ENCODE assay signal across 24 cellular contexts in the genomic region with DNA sequence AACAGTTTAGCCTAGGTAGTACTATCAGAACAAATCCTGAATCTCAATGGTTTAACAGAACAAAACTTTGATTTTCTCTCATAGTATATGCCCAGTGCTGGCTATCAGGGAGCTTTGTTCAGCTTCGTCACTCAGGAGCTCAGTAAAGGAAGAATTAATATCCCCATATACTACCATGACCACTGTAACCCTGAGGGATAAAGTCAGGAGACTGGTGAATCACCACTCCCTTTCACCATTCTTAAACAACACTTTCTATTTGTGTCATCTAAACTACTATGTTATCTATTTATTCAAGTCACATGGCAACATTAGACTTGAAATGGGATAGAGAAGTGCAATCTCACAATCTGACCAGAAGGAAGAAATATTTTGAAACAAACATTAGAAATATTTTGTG.
"Had no signal": no experiment of that assay in that cellular context is flagged by ENCODE, and none has a peak within 500 bp of the region (broad histone marks: within the 10 kb centered on the region; RNA-seq: fewer than 3 reads in every experiment).

No MANE protein-coding gene starts in this region.

- DNase-seq: naive thymus-derived CD8-positive, alpha-beta T cell; nephron progenitor cell; nucleus accumbens; pancreas; psoas muscle; right cardiac atrium; right lobe of liver; stimulated activated CD4-positive, alpha-beta T cell treated with anti-CD3 and anti-CD28 coated beads, Interleukin-15, amount 100 ng/mL, for 24 hours; stimulated activated CD4-positive, alpha-beta T cell treated with anti-CD3 and anti-CD28 coated beads, Interleukin-2, amount 100 ng/mL, for 24 hours; stimulated activated CD4-positive, alpha-beta T cell treated with anti-CD3 and anti-CD28 coated beads, Interleukin-2, amount 100 ng/mL, for 48 hours; stimulated activated CD4-positive, alpha-beta T cell treated with anti-CD3 and anti-CD28 coated beads, Interleukin-4, amount 100 ng/mL, for 24 hours; stimulated activated naive B cell treated with anti-CD40 and anti-IgM and Interleukin-4, amounts not matched to agents 10 μg/mL and 1 μg/mL and 100 μg/mL, for 72 hours; stimulated activated naive CD4-positive, alpha-beta T cell treated with Interleukin-2 at 50 U/mL for 16 hours; stomach; thyroid gland; trophoblast cell had no signal

- H3K36me3 ChIP-seq: neutrophil, pancreas, right lobe of liver, stomach, thoracic aorta, thyroid gland, tibial nerve, upper lobe of left lung, vagina had no signal

- H3K27ac ChIP-seq: neutrophil, pancreas, psoas muscle, right lobe of liver, skin epidermis, stomach, thoracic aorta, thyroid gland, tibial nerve, upper lobe of left lung, vagina had no signal

- H3K27me3 ChIP-seq: neutrophil, pancreas, right lobe of liver, stomach, thyroid gland, tibial nerve, upper lobe of left lung, vagina had no signal

- H3K9me3 ChIP-seq: neutrophil, pancreas, psoas muscle, right lobe of liver, stomach, thoracic aorta, thyroid gland, tibial nerve, upper lobe of left lung, vagina had no signal

- ATAC-seq: naive thymus-derived CD8-positive, alpha-beta T cell; natural killer cell treated with Interleukin-12 subunit alpha and Interleukin-12 subunit beta and Interleukin-15 and Interleukin-18, amount 100 ng/mL, for 72 hours; pancreas; psoas muscle; right cardiac atrium; right lobe of liver; stimulated activated effector memory CD8-positive, alpha-beta T cell treated with anti-CD3 and anti-CD28 coated beads, Interleukin-12 subunit alpha, Interleukin-12 subunit beta, amount 100 ng/mL, for 72 hours; stimulated activated naive B cell treated with anti-CD40 and anti-IgM and Interleukin-4, amounts not matched to agents 10 μg/mL and 1 μg/mL and 100 μg/mL, for 72 hours had no signal

- H3K4me3 ChIP-seq: pancreas, psoas muscle, right lobe of liver, skin epidermis, stomach, thoracic aorta, thyroid gland, tibial nerve, upper lobe of left lung, vagina had no signal

- H3K4me1 ChIP-seq: pancreas, psoas muscle, right lobe of liver, stomach, thyroid gland, tibial nerve, upper lobe of left lung, vagina had no signal
